ENCODE assay signal across 1 cellular context in genomic region chr3:132659000-132659369, GRCh38.
TF ChIP-seq lines count a peak whose summit lies in the region.

No MANE protein-coding gene starts in this region.

TF ChIP-seq in IMR-90, 13 proteins besides CTCF, POLR2A, EP300 and RAD21 (continued from another document):
- TF ChIP-seq MXI1 (IDR thresholded peaks at IDR 0.05; ENCODE audit: borderline replicate concordance, low read depth, low read length) (no peak), MAZ (IDR thresholded peaks at IDR 0.05; ENCODE audit: borderline replicate concordance, low read depth, low read length) (no peak), ELK1 (IDR thresholded peaks at IDR 0.05; ENCODE audit: borderline replicate concordance, low read depth, low read length) (no peak)
